8 cellular contexts compared by ENCODE assay signal in the genomic region with DNA sequence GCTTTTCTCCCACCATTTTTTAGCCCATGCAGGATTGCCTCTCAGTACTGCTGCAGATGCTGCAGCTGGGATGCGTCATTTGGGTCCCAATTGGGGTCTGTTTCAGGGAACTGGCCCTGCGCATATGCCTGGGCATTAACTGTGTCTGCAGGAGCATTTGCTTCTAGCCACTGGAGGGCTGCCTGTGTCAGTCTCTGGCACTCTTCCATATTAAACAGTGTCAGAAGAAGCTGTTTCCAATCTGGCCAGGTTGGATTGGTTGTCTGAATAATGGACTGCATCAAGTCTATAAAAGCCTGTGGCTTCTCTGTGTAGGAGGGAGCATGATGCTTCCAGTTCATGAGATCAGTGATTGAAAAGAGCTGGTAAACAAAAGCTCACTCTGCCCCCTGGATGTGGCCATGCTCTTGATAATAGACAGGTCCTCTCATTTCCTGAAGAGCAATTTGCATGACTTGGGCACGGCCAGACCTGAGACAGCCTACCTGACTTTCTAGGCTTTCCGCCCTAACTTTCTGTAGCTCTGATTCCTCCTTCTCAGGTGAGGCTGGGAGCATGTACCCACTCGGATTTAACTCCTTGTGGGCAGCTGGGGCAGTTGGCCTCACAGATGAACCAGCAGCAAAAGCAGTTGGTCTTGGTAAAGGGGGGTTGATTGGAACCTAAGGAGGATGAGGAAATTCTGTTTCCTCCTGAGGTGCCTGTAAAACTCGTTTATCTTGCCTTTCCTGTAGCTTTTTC. TPM values are rescaled to one million over a fixed set of nuclear protein-coding genes. Genes with fewer than 3 reads are reported as not detected.
DNase-seq lines count a peak whose midpoint lies in the region; ATAC-seq and TF ChIP-seq lines count a peak whose summit lies in the region.

No MANE protein-coding gene starts in this region.

- H3K27me3 ChIP-seq in endodermal cell (ENCODE audit: control insufficient read depth, insufficient read depth, low read length, poor library complexity, severe bottlenecking), result no peaks in the 10 kb centered on the region
- no peaks in the 10 kb centered on the region for H3K27me3 ChIP-seq in rectal smooth muscle tissue (ENCODE audit: control insufficient read depth, insufficient read depth, low read length)

- DNase-seq in NOMO-1 (lab: John Stamatoyannopoulos, UW; ENCODE audit: unreplicated experiment in 2 of 2), result peak; percentile 45 to 70
- DNase-seq in NOMO-1 treated with dmso at 0.1 percent for 144 hours (lab: John Stamatoyannopoulos, UW; ENCODE audit: unreplicated experiment), result no peak
- peak; percentile 52 for DNase-seq in NCI-H1092 treated with DMSO at 0.1 percent for 48 hours (lab: John Stamatoyannopoulos, UW)
- DNase-seq in endodermal cell, result peak; percentile 66
- DNase-seq in cerebellar cortex (ENCODE audit: low spot score), result no peak
- no peak for DNase-seq in chondrocyte (ENCODE audit: low spot score)
- no peak for DNase-seq in activated naive CD4-positive, alpha-beta T cell treated with anti-CD3 and anti-CD28 coated beads, Interleukin-2, amount 50 U/mL, for 72 hours (ENCODE audit: low spot score in 2 of 2)

- peak overlapping the region; percentile 52 for H3K27ac Mint-ChIP-seq in endodermal cell
- no peak overlapping the region for H3K27ac Mint-ChIP-seq in chondrocyte (ENCODE audit: unreplicated experiment)
- no peak overlapping the region for H3K27ac Mint-ChIP-seq in activated naive CD4-positive, alpha-beta T cell treated with anti-CD3 and anti-CD28 coated beads, Interleukin-2, amount 50 U/mL, for 72 hours

- H3K4me3 Mint-ChIP-seq in endodermal cell (no peak overlapping the region), chondrocyte (ENCODE audit: unreplicated experiment) (no peak overlapping the region)

- 90 to 91% methylated on average over 3 to 6 of the region's 6 CpGs for WGBS in endodermal cell (ENCODE audit: insufficient coverage in 1 of 2, insufficient read length in 1 of 2), 2 experiments

- H3K27me3 Mint-ChIP-seq in endodermal cell (ENCODE audit: insufficient read depth) (no peaks in the 10 kb centered on the region), chondrocyte (ENCODE audit: low read depth) (no peaks in the 10 kb centered on the region)

- H3K9ac ChIP-seq in endodermal cell (ENCODE audit: extremely low read depth, low read length, poor library complexity, severe bottlenecking), result no peak overlapping the region
- no peak overlapping the region for H3K9ac ChIP-seq in rectal smooth muscle tissue (ENCODE audit: low read length)

- peaks cover 24% of the 10 kb centered on the region for H3K4me1 Mint-ChIP-seq in endodermal cell
- peaks cover 5% of the 10 kb centered on the region for H3K4me1 Mint-ChIP-seq in chondrocyte (ENCODE audit: low read depth)

- peaks cover 13% of the 10 kb centered on the region for H3K9me3 ChIP-seq in endodermal cell (ENCODE audit: control insufficient read depth, low read length)

- H3K27ac ChIP-seq in endodermal cell (ENCODE audit: low read depth, low read length) (no peak overlapping the region), rectal smooth muscle tissue (ENCODE audit: low read depth, low read length) (no peak overlapping the region)

- H3K36me3 ChIP-seq in endodermal cell (ENCODE audit: control insufficient read depth, insufficient read depth, low read length) (no peaks in the 10 kb centered on the region), rectal smooth muscle tissue (ENCODE audit: control insufficient read depth, insufficient read depth, low read length) (no peaks in the 10 kb centered on the region)

- peak; percentile 40 for TF ChIP-seq CTCF in endodermal cell (conservative IDR thresholded peaks at IDR 0.05)
- TF ChIP-seq CTCF in chondrocyte (IDR thresholded peaks at IDR 0.05), result no peak

- H3K9me3 Mint-ChIP-seq in endodermal cell (peaks cover 5% of the 10 kb centered on the region), chondrocyte (ENCODE audit: low read depth) (no peaks in the 10 kb centered on the region)
- H3K9me3 Mint-ChIP-seq in activated naive CD4-positive, alpha-beta T cell treated with anti-CD3 and anti-CD28 coated beads, Interleukin-2, amount 50 U/mL, for 72 hours, result peaks cover 0 to 6% of the 10 kb centered on the region in 2 donors

- ATAC-seq in activated naive CD4-positive, alpha-beta T cell treated with anti-CD3 and anti-CD28 coated beads, Interleukin-2, amount 50 U/mL, for 72 hours, result no peak

- H3K4me1 ChIP-seq in endodermal cell (ENCODE audit: control insufficient read depth, insufficient read depth, low read length), result peaks cover 24% of the 10 kb centered on the region
- H3K4me1 ChIP-seq in rectal smooth muscle tissue (ENCODE audit: control insufficient read depth, insufficient read depth, low read length), result no peaks in the 10 kb centered on the region

- peak overlapping the region; percentile 23 for H3K4me3 ChIP-seq in endodermal cell (ENCODE audit: low read length)
- H3K4me3 ChIP-seq in rectal smooth muscle tissue (ENCODE audit: low read length), result peak overlapping the region; percentile 47

- H3K36me3 Mint-ChIP-seq in endodermal cell (ENCODE audit: low read depth), result no peaks in the 10 kb centered on the region
- H3K36me3 Mint-ChIP-seq in chondrocyte (ENCODE audit: low read depth), result no peaks in the 10 kb centered on the region
- H3K36me3 Mint-ChIP-seq in activated naive CD4-positive, alpha-beta T cell treated with anti-CD3 and anti-CD28 coated beads, Interleukin-2, amount 50 U/mL, for 72 hours, result peaks cover 0 to 4% of the 10 kb centered on the region in 2 donors

RNA-seq across cellular contexts. Expression of a gene that starts 29.2 kb away (rescaled TPM):
- not detected for total RNA-seq in endodermal cell
- not detected for polyA plus RNA-seq in endodermal cell (2013, experiment 1 of 2)
- polyA plus RNA-seq in endodermal cell (2013, experiment 2 of 2), result not detected
- total RNA-seq in chondrocyte, result 1.2 to 1.9 TPM (median 1.4 TPM) in 3 replicates
- not detected for total RNA-seq in activated naive CD4-positive, alpha-beta T cell treated with anti-CD3 and anti-CD28 coated beads, Interleukin-2, amount 50 U/mL, for 72 hours

Comparison
In these comparisons a context has a peak if more than half of its experiments do, and no peak if none do; other contexts are left out.
1. DNase-seq: peak in NOMO-1 (2 of 2), NCI-H1092 treated with DMSO at 0.1 percent for 48 hours (single experiment) and endodermal cell (single experiment); none in NOMO-1 treated with dmso at 0.1 percent for 144 hours (single experiment), cerebellar cortex (single experiment), chondrocyte (single experiment) and activated naive CD4-positive, alpha-beta T cell treated with anti-CD3 and anti-CD28 coated beads, Interleukin-2, amount 50 U/mL, for 72 hours (0 of 2).